Comparison of ENCODE assay signal across 1 cellular context in the genomic region with DNA sequence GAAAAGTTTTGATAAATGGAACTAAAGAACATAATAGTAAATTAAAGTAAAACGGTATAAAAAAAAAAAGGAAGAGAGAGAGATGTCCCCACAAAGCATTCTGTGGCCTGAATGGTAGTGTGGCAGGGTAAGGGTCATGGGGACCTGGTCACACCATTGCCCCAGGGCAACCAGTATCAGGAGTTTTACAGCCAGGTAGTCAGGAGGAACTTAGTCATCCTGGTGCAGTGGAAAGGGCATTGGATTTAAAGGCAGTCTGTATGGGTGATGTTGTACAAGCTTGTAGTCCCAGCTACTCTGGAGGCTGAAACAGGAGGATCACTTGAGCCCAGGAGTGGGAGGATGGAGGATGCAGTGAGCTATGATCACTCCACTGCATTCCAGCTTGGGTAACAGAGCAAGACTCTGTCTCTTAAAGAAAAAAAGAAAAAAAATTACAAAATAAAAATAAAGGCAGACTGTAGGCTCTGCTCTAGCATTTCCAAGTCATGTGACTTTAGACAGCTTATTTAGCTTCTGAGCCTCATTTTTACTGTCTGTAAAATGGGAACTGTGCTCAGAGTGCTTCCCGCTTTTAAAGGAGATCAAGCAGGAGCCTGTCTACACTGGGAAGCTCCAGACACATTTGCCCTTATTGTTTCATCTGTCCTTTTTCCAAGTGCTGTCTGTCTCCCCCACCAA.
TF ChIP-seq lines count a peak whose summit lies in the region.

No MANE protein-coding gene starts in this region.

TF ChIP-seq in GM23338, 12 proteins besides CTCF, POLR2A, EP300 and RAD21 (continued from another document):
- TF ChIP-seq, protein P1, sequence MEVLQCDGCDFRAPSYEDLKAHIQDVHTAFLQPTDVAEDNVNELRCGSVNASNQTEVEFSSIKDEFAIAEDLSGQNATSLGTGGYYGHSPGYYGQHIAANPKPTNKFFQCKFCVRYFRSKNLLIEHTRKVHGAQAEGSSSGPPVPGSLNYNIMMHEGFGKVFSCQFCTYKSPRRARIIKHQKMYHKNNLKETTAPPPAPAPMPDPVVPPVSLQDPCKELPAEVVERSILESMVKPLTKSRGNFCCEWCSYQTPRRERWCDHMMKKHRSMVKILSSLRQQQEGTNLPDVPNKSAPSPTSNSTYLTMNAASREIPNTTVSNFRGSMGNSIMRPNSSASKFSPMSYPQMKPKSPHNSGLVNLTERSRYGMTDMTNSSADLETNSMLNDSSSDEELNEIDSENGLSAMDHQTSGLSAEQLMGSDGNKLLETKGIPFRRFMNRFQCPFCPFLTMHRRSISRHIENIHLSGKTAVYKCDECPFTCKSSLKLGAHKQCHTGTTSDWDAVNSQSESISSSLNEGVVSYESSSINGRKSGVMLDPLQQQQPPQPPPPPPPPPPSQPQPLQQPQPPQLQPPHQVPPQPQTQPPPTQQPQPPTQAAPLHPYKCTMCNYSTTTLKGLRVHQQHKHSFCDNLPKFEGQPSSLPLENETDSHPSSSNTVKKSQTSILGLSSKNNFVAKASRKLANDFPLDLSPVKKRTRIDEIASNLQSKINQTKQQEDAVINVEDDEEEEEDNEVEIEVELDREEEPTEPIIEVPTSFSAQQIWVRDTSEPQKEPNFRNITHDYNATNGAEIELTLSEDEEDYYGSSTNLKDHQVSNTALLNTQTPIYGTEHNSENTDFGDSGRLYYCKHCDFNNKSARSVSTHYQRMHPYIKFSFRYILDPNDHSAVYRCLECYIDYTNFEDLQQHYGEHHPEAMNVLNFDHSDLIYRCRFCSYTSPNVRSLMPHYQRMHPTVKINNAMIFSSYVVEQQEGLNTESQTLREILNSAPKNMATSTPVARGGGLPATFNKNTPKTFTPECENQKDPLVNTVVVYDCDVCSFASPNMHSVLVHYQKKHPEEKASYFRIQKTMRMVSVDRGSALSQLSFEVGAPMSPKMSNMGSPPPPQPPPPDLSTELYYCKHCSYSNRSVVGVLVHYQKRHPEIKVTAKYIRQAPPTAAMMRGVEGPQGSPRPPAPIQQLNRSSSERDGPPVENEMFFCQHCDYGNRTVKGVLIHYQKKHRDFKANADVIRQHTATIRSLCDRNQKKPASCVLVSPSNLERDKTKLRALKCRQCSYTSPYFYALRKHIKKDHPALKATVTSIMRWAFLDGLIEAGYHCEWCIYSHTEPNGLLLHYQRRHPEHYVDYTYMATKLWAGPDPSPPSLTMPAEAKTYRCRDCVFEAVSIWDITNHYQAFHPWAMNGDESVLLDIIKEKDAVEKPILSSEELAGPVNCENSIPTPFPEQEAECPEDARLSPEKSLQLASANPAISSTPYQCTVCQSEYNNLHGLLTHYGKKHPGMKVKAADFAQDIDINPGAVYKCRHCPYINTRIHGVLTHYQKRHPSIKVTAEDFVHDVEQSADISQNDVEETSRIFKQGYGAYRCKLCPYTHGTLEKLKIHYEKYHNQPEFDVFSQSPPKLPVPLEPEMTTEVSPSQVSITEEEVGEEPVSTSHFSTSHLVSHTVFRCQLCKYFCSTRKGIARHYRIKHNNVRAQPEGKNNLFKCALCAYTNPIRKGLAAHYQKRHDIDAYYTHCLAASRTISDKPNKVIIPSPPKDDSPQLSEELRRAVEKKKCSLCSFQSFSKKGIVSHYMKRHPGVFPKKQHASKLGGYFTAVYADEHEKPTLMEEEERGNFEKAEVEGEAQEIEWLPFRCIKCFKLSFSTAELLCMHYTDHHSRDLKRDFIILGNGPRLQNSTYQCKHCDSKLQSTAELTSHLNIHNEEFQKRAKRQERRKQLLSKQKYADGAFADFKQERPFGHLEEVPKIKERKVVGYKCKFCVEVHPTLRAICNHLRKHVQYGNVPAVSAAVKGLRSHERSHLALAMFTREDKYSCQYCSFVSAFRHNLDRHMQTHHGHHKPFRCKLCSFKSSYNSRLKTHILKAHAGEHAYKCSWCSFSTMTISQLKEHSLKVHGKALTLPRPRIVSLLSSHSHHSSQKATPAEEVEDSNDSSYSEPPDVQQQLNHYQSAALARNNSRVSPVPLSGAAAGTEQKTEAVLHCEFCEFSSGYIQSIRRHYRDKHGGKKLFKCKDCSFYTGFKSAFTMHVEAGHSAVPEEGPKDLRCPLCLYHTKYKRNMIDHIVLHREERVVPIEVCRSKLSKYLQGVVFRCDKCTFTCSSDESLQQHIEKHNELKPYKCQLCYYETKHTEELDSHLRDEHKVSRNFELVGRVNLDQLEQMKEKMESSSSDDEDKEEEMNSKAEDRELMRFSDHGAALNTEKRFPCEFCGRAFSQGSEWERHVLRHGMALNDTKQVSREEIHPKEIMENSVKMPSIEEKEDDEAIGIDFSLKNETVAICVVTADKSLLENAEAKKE (CRISPR knock-in tag; IDR thresholded peaks at IDR 0.05): no peak
- TF ChIP-seq ZNF331 (CRISPR knock-in tag; IDR thresholded peaks at IDR 0.05; ENCODE audit: low read depth) (no peak), EZH2phosphoT487 (IDR thresholded peaks at IDR 0.05; ENCODE audit: unreplicated experiment) (no peak), JUNB (IDR thresholded peaks at IDR 0.05; ENCODE audit: unreplicated experiment) (no peak)
- TF ChIP-seq, protein P2, sequence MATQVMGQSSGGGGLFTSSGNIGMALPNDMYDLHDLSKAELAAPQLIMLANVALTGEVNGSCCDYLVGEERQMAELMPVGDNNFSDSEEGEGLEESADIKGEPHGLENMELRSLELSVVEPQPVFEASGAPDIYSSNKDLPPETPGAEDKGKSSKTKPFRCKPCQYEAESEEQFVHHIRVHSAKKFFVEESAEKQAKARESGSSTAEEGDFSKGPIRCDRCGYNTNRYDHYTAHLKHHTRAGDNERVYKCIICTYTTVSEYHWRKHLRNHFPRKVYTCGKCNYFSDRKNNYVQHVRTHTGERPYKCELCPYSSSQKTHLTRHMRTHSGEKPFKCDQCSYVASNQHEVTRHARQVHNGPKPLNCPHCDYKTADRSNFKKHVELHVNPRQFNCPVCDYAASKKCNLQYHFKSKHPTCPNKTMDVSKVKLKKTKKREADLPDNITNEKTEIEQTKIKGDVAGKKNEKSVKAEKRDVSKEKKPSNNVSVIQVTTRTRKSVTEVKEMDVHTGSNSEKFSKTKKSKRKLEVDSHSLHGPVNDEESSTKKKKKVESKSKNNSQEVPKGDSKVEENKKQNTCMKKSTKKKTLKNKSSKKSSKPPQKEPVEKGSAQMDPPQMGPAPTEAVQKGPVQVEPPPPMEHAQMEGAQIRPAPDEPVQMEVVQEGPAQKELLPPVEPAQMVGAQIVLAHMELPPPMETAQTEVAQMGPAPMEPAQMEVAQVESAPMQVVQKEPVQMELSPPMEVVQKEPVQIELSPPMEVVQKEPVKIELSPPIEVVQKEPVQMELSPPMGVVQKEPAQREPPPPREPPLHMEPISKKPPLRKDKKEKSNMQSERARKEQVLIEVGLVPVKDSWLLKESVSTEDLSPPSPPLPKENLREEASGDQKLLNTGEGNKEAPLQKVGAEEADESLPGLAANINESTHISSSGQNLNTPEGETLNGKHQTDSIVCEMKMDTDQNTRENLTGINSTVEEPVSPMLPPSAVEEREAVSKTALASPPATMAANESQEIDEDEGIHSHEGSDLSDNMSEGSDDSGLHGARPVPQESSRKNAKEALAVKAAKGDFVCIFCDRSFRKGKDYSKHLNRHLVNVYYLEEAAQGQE (IDR thresholded peaks at IDR 0.05; ENCODE audit: unreplicated experiment): no peak
